In the genomic region with DNA sequence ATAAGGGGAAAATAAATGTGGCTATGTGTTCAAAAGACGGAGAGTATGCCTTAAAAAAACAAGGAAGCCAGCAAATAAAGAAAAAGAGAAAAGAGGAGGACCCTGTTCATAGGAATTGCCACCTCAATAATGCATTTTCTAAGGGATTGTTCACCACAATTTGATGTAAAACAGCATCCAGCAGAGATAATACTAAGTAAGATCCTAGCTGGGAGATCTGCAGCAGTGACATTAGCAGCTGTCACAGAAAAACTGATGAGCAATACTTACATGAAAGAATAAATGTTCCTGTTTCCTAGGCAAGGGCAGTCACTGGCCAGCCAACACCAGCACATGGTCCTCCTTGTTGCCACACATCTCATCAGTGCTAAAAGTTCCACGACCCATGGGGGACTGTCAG, we compare ENCODE assay signal across 32 cellular contexts.
DNase-seq lines count a peak whose midpoint lies in the region; ATAC-seq and TF ChIP-seq lines count a peak whose summit lies in the region.
"Had no signal": no experiment of that assay in that cellular context is flagged by ENCODE, and none has a peak within 500 bp of the region (broad histone marks: within the 10 kb centered on the region; RNA-seq: fewer than 3 reads in every experiment).

No MANE protein-coding gene starts in this region.

- H4K20me1 ChIP-seq in neural cell (ENCODE audit: insufficient read depth) (no peaks in the 10 kb centered on the region), osteoblast (ENCODE audit: insufficient read depth, low read length) (no peaks in the 10 kb centered on the region)
- H4K20me1 ChIP-seq: BLaER1; BLaER1 treated with 17β-estradiol and CSF1 and Interleukin-3, amounts not matched to agents 10 nM and 100 nM had no signal

- ATAC-seq in activated naive CD4-positive, alpha-beta T cell treated with anti-CD3 and anti-CD28 coated beads, Interleukin-2, amount 50 U/mL, for 72 hours = no peak
- ATAC-seq in sciatic nerve = no peak
- ATAC-seq: A549; CD8-positive, alpha-beta T cell had no signal

- no peaks in the 10 kb centered on the region for H3K27me3 Mint-ChIP-seq in progenitor cell of endocrine pancreas
- H3K27me3 Mint-ChIP-seq: CD4-positive, alpha-beta memory T cell; CD4-positive, alpha-beta T cell; CD4-positive, CD25-positive, alpha-beta regulatory T cell; CD8-positive, alpha-beta memory T cell had no signal

- DNase-seq in osteoblast (ENCODE audit: insufficient read length, low spot score, missing footprints) = peak; percentile 29
- no peak for DNase-seq in progenitor cell of endocrine pancreas (ENCODE audit: low spot score, unreplicated experiment)
- no peak for DNase-seq in activated naive CD4-positive, alpha-beta T cell treated with anti-CD3 and anti-CD28 coated beads, Interleukin-2, amount 50 U/mL, for 72 hours (ENCODE audit: low spot score in 2 of 2)
- no peak for DNase-seq in NCI-H1417 treated with DMSO at 0.1 percent for 48 hours (lab: John Stamatoyannopoulos, UW)
- DNase-seq in sciatic nerve (ENCODE audit: low spot score) = no peak
- DNase-seq: 8988T; ACHN; AML-193; BE2C; Caco-2; Calu3; CD4-positive, alpha-beta memory T cell; CD4-positive, alpha-beta T cell; CD4-positive, CD25-positive, alpha-beta regulatory T cell; CD8-positive, alpha-beta memory T cell; CD8-positive, alpha-beta T cell; COR-L47; DMS 273 treated with DMSO at 0.1 percent for 48 hours; DMS153; DMS53; DMS79; DMS79 treated with DMSO at 0.1 percent for 48 hours; DND-41; EL had no signal

- H3K27ac Mint-ChIP-seq in progenitor cell of endocrine pancreas = peak overlapping the region; percentile 9
- no peak overlapping the region for H3K27ac Mint-ChIP-seq in activated naive CD4-positive, alpha-beta T cell treated with anti-CD3 and anti-CD28 coated beads, Interleukin-2, amount 50 U/mL, for 72 hours
- H3K27ac Mint-ChIP-seq: B cell; CD14-positive monocyte; CD4-positive, alpha-beta memory T cell; CD4-positive, alpha-beta T cell; CD4-positive, CD25-positive, alpha-beta regulatory T cell; CD8-positive, alpha-beta memory T cell; CD8-positive, alpha-beta T cell had no signal

- H3K9me3 ChIP-seq in neural cell (ENCODE audit: low read length) (no peaks in the 10 kb centered on the region), osteoblast (ENCODE audit: low read depth, low read length) (no peaks in the 10 kb centered on the region)
- H3K9me3 ChIP-seq: A549; BE2C; BLaER1; BLaER1 treated with 17β-estradiol and CSF1 and Interleukin-3, amounts not matched to agents 10 nM and 100 nM; Caco-2 had no signal

- peak; percentile 6 for TF ChIP-seq RAD21 in neural cell (conservative IDR thresholded peaks at IDR 0.05)

- H3K4me3 ChIP-seq in neural cell (ENCODE audit: low read length) = peak overlapping the region; percentile 19
- no peak overlapping the region for H3K4me3 ChIP-seq in osteoblast (ENCODE audit: insufficient read depth, low read length)
- H3K4me3 ChIP-seq: A549; BLaER1; BLaER1 treated with 17β-estradiol and CSF1 and Interleukin-3, amounts not matched to agents 10 nM and 100 nM had no signal

- peak overlapping the region; percentile 34 for H3K9ac ChIP-seq in neural cell (ENCODE audit: low read length)
- H3K9ac ChIP-seq: BLaER1; BLaER1 treated with 17β-estradiol and CSF1 and Interleukin-3, amounts not matched to agents 10 nM and 100 nM had no signal

- no peaks in the 10 kb centered on the region for H3K36me3 ChIP-seq in neural cell (ENCODE audit: insufficient read depth, low read length)
- H3K36me3 ChIP-seq in osteoblast (ENCODE audit: insufficient read depth, low read length) = no peaks in the 10 kb centered on the region
- H3K36me3 ChIP-seq: BE2C; BLaER1; BLaER1 treated with 17β-estradiol and CSF1 and Interleukin-3, amounts not matched to agents 10 nM and 100 nM had no signal

- peaks cover 30% of the 10 kb centered on the region for H3K4me1 Mint-ChIP-seq in progenitor cell of endocrine pancreas (ENCODE audit: low read depth)
- H3K4me1 Mint-ChIP-seq: B cell; CD14-positive monocyte; CD4-positive, alpha-beta memory T cell; CD4-positive, CD25-positive, alpha-beta regulatory T cell; CD8-positive, alpha-beta memory T cell had no signal

- H3K79me2 ChIP-seq in neural cell (replicated peaks; ENCODE audit: insufficient read depth, low read length) = no peaks in the 10 kb centered on the region
- H3K79me2 ChIP-seq in osteoblast (ENCODE audit: insufficient read depth, low read length) = no peaks in the 10 kb centered on the region

- H3F3A ChIP-seq in neural cell (ENCODE audit: insufficient read depth, low read length, poor library complexity, severe bottlenecking) = peaks cover 16% of the 10 kb centered on the region

- H3K27me3 ChIP-seq in neural cell (ENCODE audit: insufficient read depth, low read depth, low read length) (no peaks in the 10 kb centered on the region), osteoblast (ENCODE audit: insufficient read depth, low read length) (no peaks in the 10 kb centered on the region)
- H3K27me3 ChIP-seq: BE2C; BLaER1; BLaER1 treated with 17β-estradiol and CSF1 and Interleukin-3, amounts not matched to agents 10 nM and 100 nM had no signal

- no peaks in the 10 kb centered on the region for H3K9me2 ChIP-seq in neural cell (ENCODE audit: insufficient read depth, low read length)

- H2AFZ ChIP-seq in neural cell (ENCODE audit: low read depth, low read length) (no peak overlapping the region), osteoblast (ENCODE audit: low read length) (no peak overlapping the region)

- no peaks in the 10 kb centered on the region for H3K9me3 Mint-ChIP-seq in progenitor cell of endocrine pancreas (ENCODE audit: low read depth)
- no peaks in the 10 kb centered on the region for H3K9me3 Mint-ChIP-seq in activated naive CD4-positive, alpha-beta T cell treated with anti-CD3 and anti-CD28 coated beads, Interleukin-2, amount 50 U/mL, for 72 hours

- no peak overlapping the region for H3K4me3 Mint-ChIP-seq in progenitor cell of endocrine pancreas (ENCODE audit: low read depth)
- H3K4me3 Mint-ChIP-seq: B cell; CD14-positive monocyte; CD4-positive, alpha-beta memory T cell; CD4-positive, alpha-beta T cell; CD4-positive, CD25-positive, alpha-beta regulatory T cell; CD8-positive, alpha-beta memory T cell; CD8-positive, alpha-beta T cell had no signal

- no peak for TF ChIP-seq CTCF in neural cell (IDR thresholded peaks at IDR 0.05; ENCODE audit: poor library complexity, severe bottlenecking)
- TF ChIP-seq CTCF in osteoblast (IDR thresholded peaks at IDR 0.05; ENCODE audit: extremely low read depth, low read depth, low read length) = no peak
- no peak for TF ChIP-seq CTCF in progenitor cell of endocrine pancreas (IDR thresholded peaks at IDR 0.05; ENCODE audit: unreplicated experiment)

- H3K4me2 ChIP-seq in neural cell (ENCODE audit: low read length) (peak overlapping the region; percentile 46), osteoblast (ENCODE audit: insufficient read depth, low read length) (no peak overlapping the region)
- H3K4me2 ChIP-seq: A549; BLaER1; BLaER1 treated with 17β-estradiol and CSF1 and Interleukin-3, amounts not matched to agents 10 nM and 100 nM had no signal

- TF ChIP-seq EP300 in neural cell (conservative IDR thresholded peaks at IDR 0.05; ENCODE audit: poor library complexity, severe bottlenecking) = peak; percentile 80

- H3K4me1 ChIP-seq in osteoblast (ENCODE audit: insufficient read depth, low read length) = no peaks in the 10 kb centered on the region
- H3K4me1 ChIP-seq: A549; BLaER1; BLaER1 treated with 17β-estradiol and CSF1 and Interleukin-3, amounts not matched to agents 10 nM and 100 nM; Caco-2 had no signal

- peak overlapping the region; percentile 84 for H3K27ac ChIP-seq in neural cell (ENCODE audit: low read length)
- no peak overlapping the region for H3K27ac ChIP-seq in osteoblast (ENCODE audit: low read depth, low read length)
- H3K27ac ChIP-seq: 22Rv1; A549; BLaER1; BLaER1 treated with 17β-estradiol and CSF1 and Interleukin-3, amounts not matched to agents 10 nM and 100 nM; C4-2B had no signal

- intact Hi-C loops in sciatic nerve (cut with DNase I) = no loop called here

- H3K36me3 Mint-ChIP-seq in progenitor cell of endocrine pancreas (ENCODE audit: insufficient read depth) = no peaks in the 10 kb centered on the region
- no peaks in the 10 kb centered on the region for H3K36me3 Mint-ChIP-seq in activated naive CD4-positive, alpha-beta T cell treated with anti-CD3 and anti-CD28 coated beads, Interleukin-2, amount 50 U/mL, for 72 hours
- H3K36me3 Mint-ChIP-seq: CD14-positive monocyte; CD4-positive, alpha-beta memory T cell; CD4-positive, CD25-positive, alpha-beta regulatory T cell; CD8-positive, alpha-beta memory T cell; CD8-positive, alpha-beta T cell had no signal

TF ChIP-seq in neural cell, 6 proteins besides CTCF, POLR2A, EP300 and RAD21:
- TF ChIP-seq MXI1 (conservative IDR thresholded peaks at IDR 0.05; ENCODE audit: poor library complexity, severe bottlenecking) (no peak), SMC3 (conservative IDR thresholded peaks at IDR 0.05; ENCODE audit: poor library complexity) (no peak), TAF1 (IDR thresholded peaks at IDR 0.05; ENCODE audit: low read depth) (no peak), POLR2AphosphoS5 (IDR thresholded peaks at IDR 0.05) (peak; percentile 77)
- TF ChIP-seq, protein P1, sequence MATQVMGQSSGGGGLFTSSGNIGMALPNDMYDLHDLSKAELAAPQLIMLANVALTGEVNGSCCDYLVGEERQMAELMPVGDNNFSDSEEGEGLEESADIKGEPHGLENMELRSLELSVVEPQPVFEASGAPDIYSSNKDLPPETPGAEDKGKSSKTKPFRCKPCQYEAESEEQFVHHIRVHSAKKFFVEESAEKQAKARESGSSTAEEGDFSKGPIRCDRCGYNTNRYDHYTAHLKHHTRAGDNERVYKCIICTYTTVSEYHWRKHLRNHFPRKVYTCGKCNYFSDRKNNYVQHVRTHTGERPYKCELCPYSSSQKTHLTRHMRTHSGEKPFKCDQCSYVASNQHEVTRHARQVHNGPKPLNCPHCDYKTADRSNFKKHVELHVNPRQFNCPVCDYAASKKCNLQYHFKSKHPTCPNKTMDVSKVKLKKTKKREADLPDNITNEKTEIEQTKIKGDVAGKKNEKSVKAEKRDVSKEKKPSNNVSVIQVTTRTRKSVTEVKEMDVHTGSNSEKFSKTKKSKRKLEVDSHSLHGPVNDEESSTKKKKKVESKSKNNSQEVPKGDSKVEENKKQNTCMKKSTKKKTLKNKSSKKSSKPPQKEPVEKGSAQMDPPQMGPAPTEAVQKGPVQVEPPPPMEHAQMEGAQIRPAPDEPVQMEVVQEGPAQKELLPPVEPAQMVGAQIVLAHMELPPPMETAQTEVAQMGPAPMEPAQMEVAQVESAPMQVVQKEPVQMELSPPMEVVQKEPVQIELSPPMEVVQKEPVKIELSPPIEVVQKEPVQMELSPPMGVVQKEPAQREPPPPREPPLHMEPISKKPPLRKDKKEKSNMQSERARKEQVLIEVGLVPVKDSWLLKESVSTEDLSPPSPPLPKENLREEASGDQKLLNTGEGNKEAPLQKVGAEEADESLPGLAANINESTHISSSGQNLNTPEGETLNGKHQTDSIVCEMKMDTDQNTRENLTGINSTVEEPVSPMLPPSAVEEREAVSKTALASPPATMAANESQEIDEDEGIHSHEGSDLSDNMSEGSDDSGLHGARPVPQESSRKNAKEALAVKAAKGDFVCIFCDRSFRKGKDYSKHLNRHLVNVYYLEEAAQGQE (IDR thresholded peaks at IDR 0.05; ENCODE audit: borderline replicate concordance) = peak; percentile 50
